8 cellular contexts compared by ENCODE assay signal in genomic region chr20:64084209-64085152, GRCh38. TPM values are rescaled to one million over a fixed set of nuclear protein-coding genes. Genes with fewer than 3 reads are reported as not detected.
DNase-seq lines count a peak whose midpoint lies in the region; ATAC-seq and TF ChIP-seq lines count a peak whose summit lies in the region.

TSS of gene LKAAEAR1 (minus strand) at chr20:64084398. CDS start at chr20:64084219, 179 bp downstream.

- no CpG with 5 or more reads among the region's 52 CpGs for WGBS in iPS DF 6.9 (ENCODE audit: insufficient coverage, insufficient read length)
- 6 to 16% (median 9%) methylated on average over 20 to 52 of the region's 52 CpGs for WGBS in stomach, 5 donors

- TF ChIP-seq POLR2A in stomach (IDR thresholded peaks at IDR 0.05): no peak

- no peak for TF ChIP-seq CTCF in WI38 (IDR thresholded peaks at IDR 0.05; ENCODE audit: low read depth, low read length)
- no peak for TF ChIP-seq CTCF in stomach (IDR thresholded peaks at IDR 0.05)

- intact Hi-C loops in stomach (cut with DNase I; ENCODE audit: low total_unique reads) (no loop called here), left colon (cut with DNase I, micrococcal nuclease) (no loop called here)

- no peak within 1 kb of the TSS for H3K27ac ChIP-seq in iPS DF 6.9 (ENCODE audit: low read length)
- H3K27ac ChIP-seq in stomach: peak within 1 kb of the TSS in 1 of 5 donors; percentile 13

- H3K4me3 Mint-ChIP-seq in T-helper 1 cell treated with Interleukin-12 subunit alpha and Interleukin-12 subunit beta and Interleukin-4 antibody, amounts not matched to agents 30 μg/mL and 1 μg/mL, for 36 hours: peak within 1 kb of the TSS; percentile 78

- H3K36me3 ChIP-seq in iPS DF 6.9 (ENCODE audit: control insufficient read depth, insufficient read depth, low read length): no peaks in the 10 kb centered on the region
- no peaks in the 10 kb centered on the region for H3K36me3 ChIP-seq in stomach

- H3K27me3 ChIP-seq in iPS DF 6.9 (ENCODE audit: control insufficient read depth, insufficient read depth, low read length): peaks cover 10% of the 10 kb centered on the region; the same call in 1 of the 2 replicates
- peaks cover 3 to 63% (median 31%) of the 10 kb centered on the region in 3 donors for H3K27me3 ChIP-seq in stomach

- DNase-seq in T-helper 1 cell (no peak), iPS DF 6.9 (ENCODE audit: low read depth, low spot score) (no peak), stomach (no peak), left colon (no peak), NCI-H226 (no peak), GM03348 (ENCODE audit: low spot score) (no peak)

- H3K9me3 ChIP-seq in iPS DF 6.9 (ENCODE audit: control insufficient read depth, insufficient read depth, low read length): no peaks in the 10 kb centered on the region
- H3K9me3 ChIP-seq in stomach: peaks cover 0 to 5% (median 0%) of the 10 kb centered on the region in 4 donors

- no peaks in the 10 kb centered on the region for H3K36me3 Mint-ChIP-seq in T-helper 1 cell treated with Interleukin-12 subunit alpha and Interleukin-12 subunit beta and Interleukin-4 antibody, amounts not matched to agents 30 μg/mL and 1 μg/mL, for 36 hours (ENCODE audit: low read depth)

- TF ChIP-seq EP300 in stomach (IDR thresholded peaks at IDR 0.05): no peak

- ATAC-seq in left colon: no peak

- peak within 1 kb of the TSS; percentile 49 for H3K4me3 ChIP-seq in WI38 (ENCODE audit: low read depth, low read length)
- H3K4me3 ChIP-seq in iPS DF 6.9 (ENCODE audit: low read length): peak within 1 kb of the TSS; percentile 35; the same call in 1 of the 2 replicates
- H3K4me3 ChIP-seq in stomach: peak within 1 kb of the TSS; percentile 53 to 86 (median 64)

- peaks cover 44% of the 10 kb centered on the region for H3K27me3 Mint-ChIP-seq in T-helper 1 cell treated with Interleukin-12 subunit alpha and Interleukin-12 subunit beta and Interleukin-4 antibody, amounts not matched to agents 30 μg/mL and 1 μg/mL, for 36 hours (ENCODE audit: low read depth)

- peak within 1 kb of the TSS; percentile 19 for H3K27ac Mint-ChIP-seq in T-helper 1 cell treated with Interleukin-12 subunit alpha and Interleukin-12 subunit beta and Interleukin-4 antibody, amounts not matched to agents 30 μg/mL and 1 μg/mL, for 36 hours

- no peaks in the 10 kb centered on the region for H3K9me3 Mint-ChIP-seq in T-helper 1 cell treated with Interleukin-12 subunit alpha and Interleukin-12 subunit beta and Interleukin-4 antibody, amounts not matched to agents 30 μg/mL and 1 μg/mL, for 36 hours

- H3K4me1 ChIP-seq in iPS DF 6.9 (ENCODE audit: control insufficient read depth, insufficient read depth, low read length) (0 out of 2 replicates have a peak, but pooled peaks cover 2% of the 10 kb centered on the region), stomach (peaks cover 14 to 50% (median 41%) of the 10 kb centered on the region in 4 donors)

- peaks cover 12% of the 10 kb centered on the region for H3K4me1 Mint-ChIP-seq in T-helper 1 cell treated with Interleukin-12 subunit alpha and Interleukin-12 subunit beta and Interleukin-4 antibody, amounts not matched to agents 30 μg/mL and 1 μg/mL, for 36 hours (ENCODE audit: low read depth)

RNA-seq across cellular contexts. Expression of gene LKAAEAR1, which starts in this region (rescaled TPM):
- not detected for total RNA-seq in stomach
- under 1 TPM in 1 of 3 donors, not detected in 2; 0.23 TPM for polyA plus RNA-seq in stomach
- not detected for total RNA-seq in left colon
